Comparison of ENCODE assay signal across 8 cellular contexts in the genomic region with DNA sequence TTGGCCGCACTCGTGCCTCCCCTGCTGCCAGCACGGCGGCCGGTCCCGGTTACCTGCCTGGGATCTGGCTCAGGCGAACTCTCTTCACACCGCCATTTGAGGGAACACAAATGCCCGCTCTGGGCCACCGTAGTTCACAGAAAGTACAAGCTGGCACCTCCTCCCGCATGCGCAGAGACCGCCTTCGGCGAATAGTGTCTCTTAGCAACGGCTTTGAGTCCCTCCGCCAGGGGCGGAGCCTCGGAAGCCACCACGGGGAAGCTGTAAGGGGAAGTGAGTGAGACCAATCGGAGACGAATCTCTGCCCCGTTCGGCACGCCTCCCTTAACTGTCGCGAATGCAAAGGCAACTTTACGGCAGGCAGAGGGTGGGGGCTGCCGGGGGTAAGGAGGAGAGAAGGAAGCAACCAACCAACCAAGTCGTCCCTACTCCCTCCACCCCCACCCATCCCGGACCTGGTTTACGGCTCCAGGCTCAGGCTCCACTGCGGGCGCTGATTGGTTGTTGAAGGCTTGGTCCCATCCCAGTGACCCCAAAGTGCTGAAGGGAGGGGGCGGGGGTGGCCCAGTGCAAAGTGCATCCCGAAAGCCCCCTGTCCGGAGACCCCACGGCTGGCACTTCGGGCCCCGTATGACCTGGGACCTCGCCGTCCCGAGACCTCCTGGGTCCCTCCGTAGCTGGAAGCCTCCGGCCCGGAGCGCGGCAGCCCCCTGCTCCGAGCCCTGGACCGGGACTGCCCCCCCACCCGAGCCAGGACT. TPM values are rescaled to one million over a fixed set of nuclear protein-coding genes. Genes with fewer than 3 reads are reported as not detected.
DNase-seq lines count a peak whose midpoint lies in the region; ATAC-seq, FAIRE-seq and TF ChIP-seq lines count a peak whose summit lies in the region.

A gene with protein sequence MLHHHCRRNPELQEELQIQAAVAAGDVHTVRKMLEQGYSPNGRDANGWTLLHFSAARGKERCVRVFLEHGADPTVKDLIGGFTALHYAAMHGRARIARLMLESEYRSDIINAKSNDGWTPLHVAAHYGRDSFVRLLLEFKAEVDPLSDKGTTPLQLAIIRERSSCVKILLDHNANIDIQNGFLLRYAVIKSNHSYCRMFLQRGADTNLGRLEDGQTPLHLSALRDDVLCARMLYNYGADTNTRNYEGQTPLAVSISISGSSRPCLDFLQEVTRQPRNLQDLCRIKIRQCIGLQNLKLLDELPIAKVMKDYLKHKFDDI (plus strand): TSS at position 526 of the 758 bp plus-strand sequence. CDS start 9,628 bp downstream, outside the sequence.
A gene with protein sequence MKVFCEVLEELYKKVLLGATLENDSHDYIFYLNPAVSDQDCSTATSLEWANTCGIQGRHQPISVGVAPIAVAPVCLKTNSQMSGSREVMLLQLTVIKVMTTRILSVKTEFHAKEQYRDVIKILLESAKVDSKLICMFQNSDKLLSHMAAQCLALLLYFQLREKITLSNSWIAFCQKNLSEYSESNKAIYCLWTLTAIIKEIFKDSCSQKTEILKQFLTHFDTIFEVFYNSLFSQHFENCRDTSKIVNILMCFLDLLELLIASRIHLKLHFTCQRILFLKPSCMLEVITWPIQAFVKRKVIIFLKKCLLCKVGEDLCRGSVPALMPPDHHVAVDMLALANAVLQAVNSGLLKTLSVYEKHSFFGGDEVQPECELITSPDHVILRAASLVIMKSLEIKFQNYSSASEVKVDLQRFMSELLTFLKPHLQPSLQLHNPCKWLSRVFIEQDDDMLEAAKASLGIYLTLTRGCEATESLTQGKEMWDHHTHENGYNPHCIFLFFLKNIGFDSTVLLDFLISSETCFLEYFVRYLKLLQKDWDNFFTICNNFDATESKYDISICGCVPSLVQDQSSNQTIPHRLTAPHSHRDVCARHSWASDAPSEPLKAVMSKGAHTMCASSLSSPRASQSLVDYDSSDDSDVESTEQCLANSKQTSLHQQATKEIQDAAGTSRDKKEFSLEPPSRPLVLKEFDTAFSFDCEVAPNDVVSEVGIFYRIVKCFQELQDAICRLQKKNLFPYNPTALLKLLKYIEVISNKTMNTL (minus strand): TSS at position 121 of the 758 bp plus-strand sequence. CDS start 21,342 bp downstream, outside the sequence.

- peak within 1 kb of the TSS; percentile 81 to 99 for H3K4me3 ChIP-seq in body of pancreas

- TF ChIP-seq CTCF in 22Rv1 (IDR thresholded peaks at IDR 0.05): no peak
- peak in 1 of 7 experiments; percentile 18 for TF ChIP-seq CTCF in body of pancreas (IDR thresholded peaks at IDR 0.05)

- peaks cover 35% of the 10 kb centered on the region for H3K4me1 ChIP-seq in body of pancreas

- H3K27me3 ChIP-seq in body of pancreas: no peaks in the 10 kb centered on the region

- ATAC-seq in GM18520 (IDR thresholded peaks at IDR 0.05; ENCODE audit: unreplicated experiment) (peak; percentile 89), HG03064 (IDR thresholded peaks at IDR 0.05; ENCODE audit: low read depth, unreplicated experiment) (peak; percentile 86), body of pancreas (peak; percentile 97), sciatic nerve (peak; percentile 98)

- H3K36me3 ChIP-seq in body of pancreas (replicated peaks in 1 of 2; ENCODE audit: insufficient read depth in 1 of 2, low read depth in 2 of 2): no peaks in the 10 kb centered on the region

- TF ChIP-seq POLR2A in body of pancreas (IDR thresholded peaks at IDR 0.05): peak in 2 of 3 donors; percentile 55 to 60

- WGBS in body of pancreas, 2 donors: 0 to 1% methylated on average over 18 to 51 of the region's 51 CpGs

- intact Hi-C loops in body of pancreas (cut with DNase I): no loop called here
- intact Hi-C loops in sciatic nerve (cut with DNase I): no loop called here

- H3K27ac ChIP-seq in 22Rv1: peak within 1 kb of the TSS; percentile 68
- peak within 1 kb of the TSS; percentile 63 to 87 (median 73) for H3K27ac ChIP-seq in body of pancreas

- peak; percentile 91 for DNase-seq in NCI-H2107 treated with DMSO at 0.1 percent for 48 hours (lab: John Stamatoyannopoulos, UW; ENCODE audit: unreplicated experiment)
- peak; percentile 100 for DNase-seq in body of pancreas
- DNase-seq in iPS DF 19.7 (ENCODE audit: low read depth, low spot score): peak; percentile 99
- peak; percentile 100 for DNase-seq in sciatic nerve (ENCODE audit: low spot score)

- no peaks in the 10 kb centered on the region for H3K9me3 ChIP-seq in body of pancreas

- FAIRE-seq in TTC549 (lab: Jason Lieb, UNC): peak; percentile 94

RNA-seq across cellular contexts. Expression of the first gene that starts in this region (rescaled TPM):
- total RNA-seq in body of pancreas (1 to 10 TPM; 7.6 to 8.6 TPM), sciatic nerve (10.9 TPM)

RNA-seq across cellular contexts. Expression of the second gene that starts in this region (rescaled TPM):
- total RNA-seq in body of pancreas (10 to 100 TPM in 1 of 2 donors, 1 to 10 TPM in 1; 7.0 to 18.1 TPM), sciatic nerve (20.0 TPM)

Comparison
In these comparisons a context has a peak if more than half of its experiments do, and no peak if none do; other contexts are left out.
1. Peak in every context shown above with its lines: DNase-seq, ATAC-seq, H3K4me3 ChIP-seq and H3K27ac ChIP-seq.